Comparison of ENCODE assay signal across 2 cellular contexts in the genomic region with DNA sequence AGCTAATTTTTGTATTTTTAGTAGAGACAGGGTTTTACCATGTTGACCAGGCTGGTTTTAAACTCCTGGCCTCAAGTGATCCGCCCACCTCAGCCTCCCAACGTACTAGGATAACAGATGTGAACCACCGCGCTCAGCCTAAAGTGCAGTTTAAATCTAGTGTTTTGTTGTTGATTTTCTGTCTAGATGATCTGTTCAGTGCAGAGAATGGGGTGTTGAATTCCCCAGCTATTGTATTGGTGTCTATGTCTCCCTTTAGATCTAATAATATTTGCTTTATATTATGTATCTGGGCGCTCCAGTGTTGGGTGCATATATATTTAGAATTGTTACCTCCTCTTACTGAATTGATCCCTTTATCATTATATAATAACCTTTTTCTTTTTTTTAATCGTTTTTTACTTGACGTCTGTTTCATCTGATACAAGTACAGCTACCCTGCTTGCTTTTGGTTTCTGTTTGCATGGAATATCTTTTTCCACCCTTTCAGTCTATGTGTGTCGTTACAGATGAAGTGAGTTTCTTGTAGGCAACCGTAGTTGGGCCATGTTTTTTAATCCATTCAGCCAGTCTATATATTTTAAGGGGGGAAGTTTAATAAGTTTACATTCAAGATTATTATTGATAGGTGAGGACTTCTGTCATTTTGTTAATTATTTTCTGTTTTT.
TF ChIP-seq lines count a peak whose summit lies in the region.

No MANE protein-coding gene starts in this region.

TF ChIP-seq in liver, 16 proteins besides CTCF, POLR2A, EP300 and RAD21:
- TF ChIP-seq, protein P1, sequence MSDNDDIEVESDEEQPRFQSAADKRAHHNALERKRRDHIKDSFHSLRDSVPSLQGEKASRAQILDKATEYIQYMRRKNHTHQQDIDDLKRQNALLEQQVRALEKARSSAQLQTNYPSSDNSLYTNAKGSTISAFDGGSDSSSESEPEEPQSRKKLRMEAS (IDR thresholded peaks at IDR 0.05): no peak
- no peak for TF ChIP-seq REST (IDR thresholded peaks at IDR 0.05)
- TF ChIP-seq, protein P2, sequence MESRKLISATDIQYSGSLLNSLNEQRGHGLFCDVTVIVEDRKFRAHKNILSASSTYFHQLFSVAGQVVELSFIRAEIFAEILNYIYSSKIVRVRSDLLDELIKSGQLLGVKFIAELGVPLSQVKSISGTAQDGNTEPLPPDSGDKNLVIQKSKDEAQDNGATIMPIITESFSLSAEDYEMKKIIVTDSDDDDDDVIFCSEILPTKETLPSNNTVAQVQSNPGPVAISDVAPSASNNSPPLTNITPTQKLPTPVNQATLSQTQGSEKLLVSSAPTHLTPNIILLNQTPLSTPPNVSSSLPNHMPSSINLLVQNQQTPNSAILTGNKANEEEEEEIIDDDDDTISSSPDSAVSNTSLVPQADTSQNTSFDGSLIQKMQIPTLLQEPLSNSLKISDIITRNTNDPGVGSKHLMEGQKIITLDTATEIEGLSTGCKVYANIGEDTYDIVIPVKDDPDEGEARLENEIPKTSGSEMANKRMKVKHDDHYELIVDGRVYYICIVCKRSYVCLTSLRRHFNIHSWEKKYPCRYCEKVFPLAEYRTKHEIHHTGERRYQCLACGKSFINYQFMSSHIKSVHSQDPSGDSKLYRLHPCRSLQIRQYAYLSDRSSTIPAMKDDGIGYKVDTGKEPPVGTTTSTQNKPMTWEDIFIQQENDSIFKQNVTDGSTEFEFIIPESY (IDR thresholded peaks at IDR 0.05): no peak
- no peak for TF ChIP-seq HNF4A (conservative IDR thresholded peaks at IDR 0.05)
- TF ChIP-seq, protein P3, sequence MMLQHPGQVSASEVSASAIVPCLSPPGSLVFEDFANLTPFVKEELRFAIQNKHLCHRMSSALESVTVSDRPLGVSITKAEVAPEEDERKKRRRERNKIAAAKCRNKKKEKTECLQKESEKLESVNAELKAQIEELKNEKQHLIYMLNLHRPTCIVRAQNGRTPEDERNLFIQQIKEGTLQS (IDR thresholded peaks at IDR 0.05): no peak
- TF ChIP-seq GABPA (IDR thresholded peaks at IDR 0.05 in 1 of 2, conservative IDR thresholded peaks at IDR 0.05 in 1 of 2): no peak

TF ChIP-seq in HepG2, 621 proteins besides CTCF, POLR2A, EP300 and RAD21:
- TF ChIP-seq ZNF614 (CRISPR knock-in tag; IDR thresholded peaks at IDR 0.05; ENCODE audit: borderline replicate concordance) (no peak), LBX2 (CRISPR knock-in tag; IDR thresholded peaks at IDR 0.05; ENCODE audit: borderline replicate concordance) (no peak), WIZ (CRISPR knock-in tag; IDR thresholded peaks at IDR 0.05) (no peak), TBX2 (CRISPR knock-in tag; IDR thresholded peaks at IDR 0.05; ENCODE audit: borderline replicate concordance) (no peak), CHCHD3 (CRISPR knock-in tag; IDR thresholded peaks at IDR 0.05) (no peak), MAFK (conservative IDR thresholded peaks at IDR 0.05 in 1 of 2, IDR thresholded peaks at IDR 0.05 in 1 of 2; ENCODE audit: low read length in 2 of 2) (no peak), SMAD3 (CRISPR knock-in tag; IDR thresholded peaks at IDR 0.05) (no peak)
